In the genomic region with DNA sequence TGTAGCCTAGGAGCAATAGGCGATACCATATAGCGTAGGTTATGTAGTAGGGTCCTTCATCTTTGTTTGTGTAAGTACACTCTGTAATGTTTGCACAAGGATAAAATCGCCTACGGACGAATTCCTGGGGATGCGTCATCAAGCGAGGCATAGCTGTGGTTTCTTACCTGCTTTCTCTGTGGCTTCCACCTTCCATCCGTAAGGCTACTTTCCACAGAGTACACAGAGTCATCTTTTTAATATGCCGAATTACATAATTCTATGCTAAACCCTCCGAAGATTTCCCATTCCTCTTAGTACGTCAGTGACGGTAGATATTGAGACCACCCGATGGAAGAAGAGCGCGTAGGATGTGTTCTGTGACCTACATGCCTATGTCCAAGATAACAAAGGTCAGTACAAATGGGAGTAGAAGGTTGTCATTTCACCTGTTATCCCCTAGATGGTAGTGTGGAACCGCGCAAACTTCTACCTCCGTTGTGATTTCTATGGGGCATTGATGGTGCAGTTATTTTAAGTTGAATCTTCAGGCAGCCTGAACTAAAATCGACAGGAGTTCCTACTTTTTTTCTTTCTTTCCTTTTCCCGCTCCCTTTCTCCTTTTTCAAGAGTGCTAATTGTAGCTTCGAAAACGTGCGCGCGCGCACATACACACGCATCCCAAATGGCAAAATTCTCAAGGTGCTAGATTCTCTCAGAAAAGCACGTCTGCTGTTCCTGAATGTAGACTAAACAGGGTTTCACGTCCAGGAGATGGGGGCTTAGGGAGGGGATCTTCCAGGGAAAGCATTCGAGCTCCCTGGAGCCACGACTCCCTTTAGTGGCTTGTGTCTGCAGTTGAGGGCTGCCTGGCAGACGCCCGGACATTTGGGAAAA, we compare ENCODE assay signal across 8 cellular contexts.
DNase-seq lines count a peak whose midpoint lies in the region; FAIRE-seq and TF ChIP-seq lines count a peak whose summit lies in the region.

No MANE protein-coding gene starts in this region.

- H3K36me3 ChIP-seq in H7 (replicated peaks; ENCODE audit: control insufficient read depth, insufficient read depth, low read length): no peaks in the 10 kb centered on the region

- POLR2A ChIA-PET in GM10248 (lab: Yijun Ruan, JAX): no interaction called here

- H3K4me3 ChIP-seq in H7 (ENCODE audit: insufficient read depth, low read depth, low read length) (no peak overlapping the region), foreskin fibroblast (ENCODE audit: low read depth in 1 of 2, low read length in 2 of 2) (no peak overlapping the region)
- H3K4me3 ChIP-seq in Jurkat, Clone E6-1 (ENCODE audit: low read length): no peak overlapping the region

- FAIRE-seq in A204.1 (lab: Jason Lieb, UNC): peak; percentile 95

- peak; percentile 69 for TF ChIP-seq CTCF in GM10248 (IDR thresholded peaks at IDR 0.05; ENCODE audit: control extremely low read depth, extremely low read depth, low read depth, missing control alignments)
- peak; percentile 72 for TF ChIP-seq CTCF in foreskin fibroblast (IDR thresholded peaks at IDR 0.05; ENCODE audit: low read depth, low read length)

- CTCF ChIA-PET in GM10248 (lab: Yijun Ruan, JAX): interaction anchor here (0.9 to 1.6 kb wide), 11 partner anchors 8 to 695 kb away, joined by 3 to 6 read pairs (median 3); no protein-coding TSS in a partner anchor

- DNase-seq in GM10248 (ENCODE audit: extremely low spot score) (peak; percentile 62), H7 (peak; percentile 64), T1000 (lab: John Stamatoyannopoulos, UW) (peak; percentile 75), foreskin fibroblast (peak; percentile 4 to 46), occipital lobe (lab: John Stamatoyannopoulos, UW) (peak; percentile 31)
- DNase-seq in Jurkat, Clone E6-1 (ENCODE audit: low read depth, low spot score): peak; percentile 34
- DNase-seq in NK-92 treated with Interleukin-12 subunit alpha and Interleukin-12 subunit beta, amount 100 ng/mL, for 24 hours (lab: John Stamatoyannopoulos, UW): no peak

- H3K27me3 ChIP-seq in H7 (ENCODE audit: control insufficient read depth, insufficient read depth, low read length): no peaks in the 10 kb centered on the region
